8 cellular contexts compared by ENCODE assay signal in genomic region chr11:3169235-3169951, GRCh38. TPM values are rescaled to one million over a fixed set of nuclear protein-coding genes. Genes with fewer than 3 reads are reported as not detected.
DNase-seq lines count a peak whose midpoint lies in the region; ATAC-seq and TF ChIP-seq lines count a peak whose summit lies in the region.

No MANE protein-coding gene starts in this region.

- peak; percentile 17 for ATAC-seq in left lobe of liver
- ATAC-seq in HG03354 (IDR thresholded peaks at IDR 0.05; ENCODE audit: poor library complexity, severe bottlenecking, unreplicated experiment) = no peak
- ATAC-seq in GM21737 (IDR thresholded peaks at IDR 0.05; ENCODE audit: unreplicated experiment) = no peak

- TF ChIP-seq CTCF in choroid plexus epithelial cell (conservative IDR thresholded peaks at IDR 0.05; ENCODE audit: low read depth, low read length) = no peak

- DNase-seq in GF-D8 (lab: John Stamatoyannopoulos, UW) = peak; percentile 32
- peak; percentile 57 for DNase-seq in OCI-M2 (lab: John Stamatoyannopoulos, UW; ENCODE audit: unreplicated experiment)
- peak; percentile 65 for DNase-seq in choroid plexus epithelial cell (ENCODE audit: low read depth)
- DNase-seq in left lobe of liver (ENCODE audit: low spot score) = no peak
- peak; percentile 54 for DNase-seq in stromal cell of bone marrow (ENCODE audit: low read depth)
- DNase-seq in NCI-H2107 (lab: John Stamatoyannopoulos, UW) = no peak

- H3K4me3 ChIP-seq in choroid plexus epithelial cell (ENCODE audit: low read depth, low read length) = peak overlapping the region; percentile 51

RNA-seq across cellular contexts. Expression of gene OSBPL5, which starts 4.3 kb away (rescaled TPM):
- total RNA-seq in left lobe of liver = 3.6 TPM

RNA-seq across cellular contexts. Expression of gene MRGPRG, which starts 49.2 kb away (rescaled TPM):
- total RNA-seq in left lobe of liver = not detected

Comparison
In these comparisons a context has a peak if more than half of its experiments do, and no peak if none do; other contexts are left out.
1. DNase-seq: peak in GF-D8 (single experiment), OCI-M2 (single experiment), choroid plexus epithelial cell (single experiment) and stromal cell of bone marrow (single experiment); none in left lobe of liver (single experiment) and NCI-H2107 (single experiment).